In genomic region chr19:16448872-16449271, GRCh38 we compare ENCODE assay signal across 9 cellular contexts. TPM values are rescaled to one million over a fixed set of nuclear protein-coding genes. Genes with fewer than 3 reads are reported as not detected.
DNase-seq lines count a peak whose midpoint lies in the region; ATAC-seq and TF ChIP-seq lines count a peak whose summit lies in the region.
"Not testable (repeated sequence)": the region's sequence is repeated elsewhere in the genome, so short reads cannot be mapped to it uniquely, and the experiment has no call there.
"Had no signal": no experiment of that assay in that cellular context is flagged by ENCODE, and none has a peak within 500 bp of the region (broad histone marks: within the 10 kb centered on the region; RNA-seq: fewer than 3 reads in every experiment).

No MANE protein-coding gene starts in this region.

- peaks cover 4 to 99% (median 34%) of the 10 kb centered on the region in 11 experiments; a peak in 18 of 22 replicates for H4K20me1 ChIP-seq in BLaER1 treated with 17β-estradiol and CSF1 and Interleukin-3, amounts not matched to agents 10 nM and 100 nM

- DNase-seq in activated CD8-positive, alpha-beta T cell treated with anti-CD3 and anti-CD28 coated beads for 36 hours; activated naive CD4-positive, alpha-beta T cell treated with anti-CD3 and anti-CD28 coated beads, Interleukin-2, amount 50 U/mL, for 72 hours (ENCODE audit: low spot score in 2 of 2); chondrocyte (ENCODE audit: low spot score); naive B cell; stimulated activated effector memory CD8-positive, alpha-beta T cell treated with anti-CD3 and anti-CD28 coated beads, Interleukin-12 subunit alpha, Interleukin-12 subunit beta, amount 100 ng/mL, for 72 hours (ENCODE audit: low spot score in 2 of 2): not testable (repeated sequence)

- H3K36me3 ChIP-seq in BLaER1 treated with 17β-estradiol and CSF1 and Interleukin-3, amounts not matched to agents 10 nM and 100 nM, result peaks cover 0 to 18% (median 10%) of the 10 kb centered on the region in 11 experiments; a peak in 14 of 22 replicates

- peak overlapping the region in 9 of 11 experiments; percentile 45 to 77 (median 62); a peak in 16 of 22 replicates for H3K9ac ChIP-seq in BLaER1 treated with 17β-estradiol and CSF1 and Interleukin-3, amounts not matched to agents 10 nM and 100 nM

- H3K27me3 Mint-ChIP-seq in IgD-negative memory B cell; T-helper 1 cell treated with Interleukin-12 subunit alpha and Interleukin-12 subunit beta and Interleukin-4 antibody, amounts not matched to agents 30 μg/mL and 1 μg/mL, for 36 hours (ENCODE audit: low read depth); activated CD8-positive, alpha-beta T cell treated with anti-CD3 and anti-CD28 coated beads for 36 hours; chondrocyte (ENCODE audit: low read depth); naive B cell: not testable (repeated sequence)

- H3K4me2 ChIP-seq in BLaER1 treated with 17β-estradiol and CSF1 and Interleukin-3, amounts not matched to agents 10 nM and 100 nM, result peak overlapping the region; percentile 18 to 95 (median 87); a peak in 19 of 22 replicates

- ATAC-seq in activated CD8-positive, alpha-beta T cell treated with anti-CD3 and anti-CD28 coated beads for 36 hours; activated naive CD4-positive, alpha-beta T cell treated with anti-CD3 and anti-CD28 coated beads, Interleukin-2, amount 50 U/mL, for 72 hours; naive B cell (ENCODE audit: low read depth in 2 of 2); stimulated activated effector memory CD8-positive, alpha-beta T cell treated with anti-CD3 and anti-CD28 coated beads, Interleukin-12 subunit alpha, Interleukin-12 subunit beta, amount 100 ng/mL, for 72 hours: not testable (repeated sequence)

- H3K4me3 Mint-ChIP-seq in IgD-negative memory B cell, result peak overlapping the region in 3 of 4 donors; percentile 60 to 85 (median 85)
- H3K4me3 Mint-ChIP-seq in T-helper 1 cell treated with Interleukin-12 subunit alpha and Interleukin-12 subunit beta and Interleukin-4 antibody, amounts not matched to agents 30 μg/mL and 1 μg/mL, for 36 hours; activated CD8-positive, alpha-beta T cell treated with anti-CD3 and anti-CD28 coated beads for 36 hours; chondrocyte (ENCODE audit: unreplicated experiment): not testable (repeated sequence)
- H3K4me3 Mint-ChIP-seq in naive B cell, result peak overlapping the region; percentile 6 to 80 (median 76)
- peak overlapping the region; percentile 65 for H3K4me3 Mint-ChIP-seq in stimulated activated effector memory CD8-positive, alpha-beta T cell treated with anti-CD3 and anti-CD28 coated beads, Interleukin-12 subunit alpha, Interleukin-12 subunit beta, amount 100 ng/mL, for 72 hours

- not testable (repeated sequence) for H3K27me3 ChIP-seq in BLaER1 treated with 17β-estradiol and CSF1 and Interleukin-3, amounts not matched to agents 10 nM and 100 nM

- intact Hi-C loops in activated CD8-positive, alpha-beta T cell treated with anti-CD3 and anti-CD28 coated beads for 36 hours (cut with micrococcal nuclease), result not testable (repeated sequence)

- H3K4me1 ChIP-seq in BLaER1 treated with 17β-estradiol and CSF1 and Interleukin-3, amounts not matched to agents 10 nM and 100 nM, result peaks cover 70 to 95% (median 89%) of the 10 kb centered on the region in 10 experiments

- peak overlapping the region; percentile 53 to 93 (median 83); a peak in 21 of 22 replicates for H3K27ac ChIP-seq in BLaER1 treated with 17β-estradiol and CSF1 and Interleukin-3, amounts not matched to agents 10 nM and 100 nM

- H3K4me1 Mint-ChIP-seq in IgD-negative memory B cell (peaks cover 50 to 60% (median 50%) of the 10 kb centered on the region in 3 donors), chondrocyte (ENCODE audit: low read depth) (peaks cover 57% of the 10 kb centered on the region), naive B cell (peaks cover 53 to 85% (median 71%) of the 10 kb centered on the region in 3 donors)
- H3K4me1 Mint-ChIP-seq in T-helper 1 cell treated with Interleukin-12 subunit alpha and Interleukin-12 subunit beta and Interleukin-4 antibody, amounts not matched to agents 30 μg/mL and 1 μg/mL, for 36 hours (ENCODE audit: low read depth), result peaks cover 33% of the 10 kb centered on the region
- H3K4me1 Mint-ChIP-seq in activated CD8-positive, alpha-beta T cell treated with anti-CD3 and anti-CD28 coated beads for 36 hours (ENCODE audit: low read depth), result peaks cover 54% of the 10 kb centered on the region
- peaks cover 70% of the 10 kb centered on the region for H3K4me1 Mint-ChIP-seq in stimulated activated effector memory CD8-positive, alpha-beta T cell treated with anti-CD3 and anti-CD28 coated beads, Interleukin-12 subunit alpha, Interleukin-12 subunit beta, amount 100 ng/mL, for 72 hours

- H3K9me3 ChIP-seq in BLaER1 treated with 17β-estradiol and CSF1 and Interleukin-3, amounts not matched to agents 10 nM and 100 nM (replicated peaks in 1 of 11), result peaks cover 0 to 15% (median 8%) of the 10 kb centered on the region in 11 experiments; a peak in 14 of 22 replicates

- H3K4me3 ChIP-seq in BLaER1 treated with 17β-estradiol and CSF1 and Interleukin-3, amounts not matched to agents 10 nM and 100 nM, result peak overlapping the region in 3 of 10 experiments; percentile 6 to 39 (median 24); a peak in 3 of 20 replicates

- POLR2A ChIA-PET in activated CD8-positive, alpha-beta T cell treated with anti-CD3 and anti-CD28 coated beads for 36 hours (lab: Charles Lee), result interaction anchor here (0.6 kb wide), 1 partner anchor 9 kb away, joined by 3 read pairs; no protein-coding TSS in a partner anchor

- H3K9me3 Mint-ChIP-seq in IgD-negative memory B cell; T-helper 1 cell treated with Interleukin-12 subunit alpha and Interleukin-12 subunit beta and Interleukin-4 antibody, amounts not matched to agents 30 μg/mL and 1 μg/mL, for 36 hours; activated CD8-positive, alpha-beta T cell treated with anti-CD3 and anti-CD28 coated beads for 36 hours; activated naive CD4-positive, alpha-beta T cell treated with anti-CD3 and anti-CD28 coated beads, Interleukin-2, amount 50 U/mL, for 72 hours; chondrocyte (ENCODE audit: low read depth); naive B cell; stimulated activated effector memory CD8-positive, alpha-beta T cell treated with anti-CD3 and anti-CD28 coated beads, Interleukin-12 subunit alpha, Interleukin-12 subunit beta, amount 100 ng/mL, for 72 hours: not testable (repeated sequence)

- H3K27ac Mint-ChIP-seq in IgD-negative memory B cell, result peak overlapping the region; percentile 84 to 94 (median 90)
- peak overlapping the region; percentile 85 for H3K27ac Mint-ChIP-seq in T-helper 1 cell treated with Interleukin-12 subunit alpha and Interleukin-12 subunit beta and Interleukin-4 antibody, amounts not matched to agents 30 μg/mL and 1 μg/mL, for 36 hours
- H3K27ac Mint-ChIP-seq in activated CD8-positive, alpha-beta T cell treated with anti-CD3 and anti-CD28 coated beads for 36 hours, result peak overlapping the region; percentile 85
- H3K27ac Mint-ChIP-seq in activated naive CD4-positive, alpha-beta T cell treated with anti-CD3 and anti-CD28 coated beads, Interleukin-2, amount 50 U/mL, for 72 hours, result peak overlapping the region; percentile 4 to 93
- peak overlapping the region; percentile 13 for H3K27ac Mint-ChIP-seq in chondrocyte (ENCODE audit: unreplicated experiment)
- peak overlapping the region; percentile 83 to 99 (median 90) for H3K27ac Mint-ChIP-seq in naive B cell
- H3K27ac Mint-ChIP-seq in stimulated activated effector memory CD8-positive, alpha-beta T cell treated with anti-CD3 and anti-CD28 coated beads, Interleukin-12 subunit alpha, Interleukin-12 subunit beta, amount 100 ng/mL, for 72 hours, result peak overlapping the region; percentile 97

- CTCF ChIA-PET in activated CD8-positive, alpha-beta T cell treated with anti-CD3 and anti-CD28 coated beads for 36 hours (lab: Charles Lee), result not testable (repeated sequence)

- TF ChIP-seq CTCF in activated CD8-positive, alpha-beta T cell treated with anti-CD3 and anti-CD28 coated beads for 36 hours (IDR thresholded peaks at IDR 0.05); chondrocyte (IDR thresholded peaks at IDR 0.05): not testable (repeated sequence)

- peaks cover 11% of the 10 kb centered on the region for H3K36me3 Mint-ChIP-seq in IgD-negative memory B cell
- not testable (repeated sequence) for H3K36me3 Mint-ChIP-seq in T-helper 1 cell treated with Interleukin-12 subunit alpha and Interleukin-12 subunit beta and Interleukin-4 antibody, amounts not matched to agents 30 μg/mL and 1 μg/mL, for 36 hours (ENCODE audit: low read depth); chondrocyte (ENCODE audit: low read depth)
- peaks cover 16% of the 10 kb centered on the region for H3K36me3 Mint-ChIP-seq in activated CD8-positive, alpha-beta T cell treated with anti-CD3 and anti-CD28 coated beads for 36 hours (ENCODE audit: low read depth)
- peaks cover 4 to 12% of the 10 kb centered on the region in 2 donors for H3K36me3 Mint-ChIP-seq in activated naive CD4-positive, alpha-beta T cell treated with anti-CD3 and anti-CD28 coated beads, Interleukin-2, amount 50 U/mL, for 72 hours
- peaks cover 4 to 14% of the 10 kb centered on the region in 2 donors for H3K36me3 Mint-ChIP-seq in naive B cell
- peaks cover 20% of the 10 kb centered on the region for H3K36me3 Mint-ChIP-seq in stimulated activated effector memory CD8-positive, alpha-beta T cell treated with anti-CD3 and anti-CD28 coated beads, Interleukin-12 subunit alpha, Interleukin-12 subunit beta, amount 100 ng/mL, for 72 hours

RNA-seq across cellular contexts. Expression of gene EPS15L1, which starts 22.9 kb away (rescaled TPM):
- polyA plus RNA-seq in IgD-negative memory B cell (28.5 TPM), naive B cell (ENCODE audit: low read depth in 6 of 6) (10 to 100 TPM in 5 of 6 donors, 1 to 10 TPM in 1; 9.9 to 34.7 (median 20.7) TPM)
- total RNA-seq in activated CD8-positive, alpha-beta T cell treated with anti-CD3 and anti-CD28 coated beads for 36 hours, result 10 to 100 TPM; 27.4 to 28.3 TPM
- total RNA-seq in activated naive CD4-positive, alpha-beta T cell treated with anti-CD3 and anti-CD28 coated beads, Interleukin-2, amount 50 U/mL, for 72 hours, result 10 to 100 TPM; 35.0 to 43.8 TPM
- 34.4 to 36.5 TPM (median 36.1 TPM) in 3 replicates for total RNA-seq in chondrocyte

RNA-seq across cellular contexts. Expression of gene CALR3, which starts 47.1 kb away (rescaled TPM):
- not detected for polyA plus RNA-seq in IgD-negative memory B cell
- total RNA-seq in activated CD8-positive, alpha-beta T cell treated with anti-CD3 and anti-CD28 coated beads for 36 hours, result not detected
- total RNA-seq in activated naive CD4-positive, alpha-beta T cell treated with anti-CD3 and anti-CD28 coated beads, Interleukin-2, amount 50 U/mL, for 72 hours, result not detected
- not detected in 3 replicates for total RNA-seq in chondrocyte
- under 1 TPM in 1 of 6 donors, not detected in 5; 0.41 TPM for polyA plus RNA-seq in naive B cell (ENCODE audit: low read depth in 6 of 6)
- total RNA-seq: A172 had no signal

RNA-seq across cellular contexts. Expression of gene C19orf44, which starts 47.3 kb away (rescaled TPM):
- polyA plus RNA-seq in IgD-negative memory B cell (3.6 TPM), naive B cell (ENCODE audit: low read depth in 6 of 6) (1 to 10 TPM in 4 of 6 donors, under 1 TPM in 1, not detected in 1; 0.74 to 4.6 (median 1.4) TPM)
- total RNA-seq in activated CD8-positive, alpha-beta T cell treated with anti-CD3 and anti-CD28 coated beads for 36 hours, result 1 to 10 TPM; 1.9 to 2.3 TPM
- 1 to 10 TPM; 3.1 to 4.3 TPM for total RNA-seq in activated naive CD4-positive, alpha-beta T cell treated with anti-CD3 and anti-CD28 coated beads, Interleukin-2, amount 50 U/mL, for 72 hours
- 3.1 to 5.8 TPM (median 3.2 TPM) in 3 replicates for total RNA-seq in chondrocyte

Comparison
In these comparisons a context has a peak if more than half of its experiments do, and no peak if none do; other contexts are left out.
1. H3K27ac Mint-ChIP-seq: peak in every context shown above with its lines; median percentile 97 in stimulated activated effector memory CD8-positive, alpha-beta T cell treated with anti-CD3 and anti-CD28 coated beads, Interleukin-12 subunit alpha, Interleukin-12 subunit beta, amount 100 ng/mL, for 72 hours; 90 in IgD-negative memory B cell; 90 in naive B cell; 85 in T-helper 1 cell treated with Interleukin-12 subunit alpha and Interleukin-12 subunit beta and Interleukin-4 antibody, amounts not matched to agents 30 μg/mL and 1 μg/mL, for 36 hours; 85 in activated CD8-positive, alpha-beta T cell treated with anti-CD3 and anti-CD28 coated beads for 36 hours; 48 in activated naive CD4-positive, alpha-beta T cell treated with anti-CD3 and anti-CD28 coated beads, Interleukin-2, amount 50 U/mL, for 72 hours; 13 in chondrocyte.